17 cellular contexts compared by ENCODE assay signal in genomic region chr4:112173593-112174559, GRCh38. TPM values are rescaled to one million over a fixed set of nuclear protein-coding genes. Genes with fewer than 3 reads are reported as not detected.
DNase-seq lines count a peak whose midpoint lies in the region; ATAC-seq, FAIRE-seq and TF ChIP-seq lines count a peak whose summit lies in the region.
"Had no signal": no experiment of that assay in that cellular context is flagged by ENCODE, and none has a peak within 500 bp of the region (broad histone marks: within the 10 kb centered on the region; RNA-seq: fewer than 3 reads in every experiment).

No MANE protein-coding gene starts in this region.

- no peak overlapping the region for H2AK5ac ChIP-seq in H1 (ENCODE audit: low read depth, low read length)

- no peak overlapping the region for H3K4ac ChIP-seq in H1 (replicated peaks; ENCODE audit: insufficient read length, low read depth, low read length)

- H4K5ac ChIP-seq in H1 (ENCODE audit: insufficient read length, low read depth, low read length): no peak overlapping the region

- H3K27ac Mint-ChIP-seq in neural progenitor cell: no peak overlapping the region
- H3K27ac Mint-ChIP-seq: activated naive CD4-positive, alpha-beta T cell treated with anti-CD3 and anti-CD28 coated beads, Interleukin-2, amount 50 U/mL, for 24 hours; T-helper 1 cell treated with Interleukin-12 subunit alpha and Interleukin-12 subunit beta and Interleukin-4 antibody, amounts not matched to agents 30 μg/mL and 1 μg/mL, for 36 hours had no signal

- no peaks in the 10 kb centered on the region for H3K4me1 Mint-ChIP-seq in neural progenitor cell

- no peak for FAIRE-seq in H1 (lab: Jason Lieb, UNC)
- FAIRE-seq: urothelium cell line had no signal

- no peak overlapping the region for H4K8ac ChIP-seq in H1 (ENCODE audit: extremely low read depth, insufficient read depth, low read length)

- no peak overlapping the region for H2BK12ac ChIP-seq in H1 (ENCODE audit: low read depth, low read length)

- H3K9me3 ChIP-seq in H1 (ENCODE audit: insufficient read depth in 2 of 2, low read depth in 1 of 2, low read length in 1 of 2) (no peaks in the 10 kb centered on the region), neural progenitor cell (ENCODE audit: low read depth) (no peaks in the 10 kb centered on the region)
- H3K9me3 ChIP-seq: Peyer's patch had no signal

- H3K9ac ChIP-seq in H1 (replicated peaks in 1 of 4; ENCODE audit: extremely low read depth in 1 of 4, low read depth in 3 of 4, low read length in 3 of 4) (no peak overlapping the region), neural progenitor cell (no peak overlapping the region)

- no peaks in the 10 kb centered on the region for H3K9me3 Mint-ChIP-seq in neural progenitor cell
- H3K9me3 Mint-ChIP-seq: activated naive CD4-positive, alpha-beta T cell treated with anti-CD3 and anti-CD28 coated beads, Interleukin-2, amount 50 U/mL, for 24 hours; T-helper 1 cell treated with Interleukin-12 subunit alpha and Interleukin-12 subunit beta and Interleukin-4 antibody, amounts not matched to agents 30 μg/mL and 1 μg/mL, for 36 hours had no signal

- no peak overlapping the region for H3K23ac ChIP-seq in H1 (ENCODE audit: insufficient read length)

- H3K27ac ChIP-seq in H1 (ENCODE audit: low read depth, low read length) (no peak overlapping the region), neural progenitor cell (no peak overlapping the region)
- H3K27ac ChIP-seq: Peyer's patch had no signal

- H4K91ac ChIP-seq in H1 (replicated peaks; ENCODE audit: insufficient read length, low read length): no peak overlapping the region

- no peaks in the 10 kb centered on the region for H3K36me3 Mint-ChIP-seq in neural progenitor cell

- no peak overlapping the region for H3K4me3 ChIP-seq in H1 (ENCODE audit: extremely low read depth in 1 of 4, insufficient read depth in 2 of 4, low read depth in 3 of 4, low read length in 4 of 4)
- no peak overlapping the region for H3K4me3 ChIP-seq in neural progenitor cell
- H3K4me3 ChIP-seq in lower leg skin (ENCODE audit: low read depth, poor library complexity, severe bottlenecking): no peak overlapping the region
- H3K4me3 ChIP-seq: Peyer's patch had no signal

- intact Hi-C loops in lower leg skin (cut with DNase I; ENCODE audit: low total_unique reads) (no loop called here), sciatic nerve (cut with DNase I) (no loop called here)

- no peak overlapping the region for H3K4me2 ChIP-seq in H1 (ENCODE audit: insufficient read depth in 1 of 2, low read depth in 2 of 2, low read length in 2 of 2)
- no peak overlapping the region for H3K4me2 ChIP-seq in neural progenitor cell

- 90% methylated on average over 8 of the region's 8 CpGs; no CpG with 5 or more reads in 1 of the 2 experiments for WGBS in H1 (ENCODE audit: extremely low coverage in 1 of 2, insufficient coverage in 1 of 2, insufficient read length in 1 of 2, insufficient replicate concordance in 2 of 2, low coverage in 1 of 2, low lambda C conversion rate in 2 of 2, missing lambda C conversion rate in 1 of 2), 2 experiments
- 77 to 85% methylated on average over 8 of the region's 8 CpGs for WGBS in lower leg skin, 2 donors

- CTCF ChIA-PET in H1 (lab: Charles Lee; ENCODE audit: partially characterized antibody): interaction anchor here (0.9 to 2.1 kb wide), 4 partner anchors 12 to 74 kb away, joined by 3 to 9 read pairs (median 4); no protein-coding TSS in a partner anchor

- no peak overlapping the region for H2BK20ac ChIP-seq in H1 (ENCODE audit: low read length)

- H2AFZ ChIP-seq in H1 (ENCODE audit: low read length) (no peak overlapping the region), neural progenitor cell (replicated peaks) (peak overlapping the region; percentile 83)

- H2BK5ac ChIP-seq in H1 (ENCODE audit: low read depth, low read length): 0 out of 2 replicates have a peak overlapping the region, but pooled peaks have one; percentile 35

- TF ChIP-seq POLR2A in H1 (IDR thresholded peaks at IDR 0.05; ENCODE audit: control extremely low read depth in 1 of 2, low read depth in 2 of 2, low read length in 2 of 2) (no peak), lower leg skin (IDR thresholded peaks at IDR 0.05) (no peak)

- H3K27me3 ChIP-seq in H1 (replicated peaks in 1 of 4; ENCODE audit: control insufficient read depth in 3 of 4, extremely low read depth in 1 of 4, insufficient read depth in 3 of 4, low read length in 3 of 4): no peaks in the 10 kb centered on the region
- H3K27me3 ChIP-seq in neural progenitor cell: no peaks in the 10 kb centered on the region
- H3K27me3 ChIP-seq: Peyer's patch had no signal

- TF ChIP-seq RAD21 in H1 (IDR thresholded peaks at IDR 0.05 in 1 of 2, conservative IDR thresholded peaks at IDR 0.05 in 1 of 2; ENCODE audit: low read depth in 2 of 2, low read length in 2 of 2): no peak

- no peak overlapping the region for H3K18ac ChIP-seq in H1 (ENCODE audit: extremely low read depth, low read length)

- H3K79me2 ChIP-seq in H1 (ENCODE audit: control insufficient read depth in 1 of 2, insufficient read depth in 2 of 2, low read length in 2 of 2) (no peaks in the 10 kb centered on the region), neural progenitor cell (ENCODE audit: low read depth) (no peaks in the 10 kb centered on the region)

- H3K56ac ChIP-seq in H1 (replicated peaks; ENCODE audit: insufficient read length, low read depth, low read length): no peak overlapping the region

- no peaks in the 10 kb centered on the region for H3K36me3 ChIP-seq in H1 (ENCODE audit: control insufficient read depth in 2 of 4, insufficient read depth in 4 of 4, low read length in 3 of 4)
- H3K36me3 ChIP-seq in neural progenitor cell: no peaks in the 10 kb centered on the region
- H3K36me3 ChIP-seq: Peyer's patch had no signal

- POLR2A ChIA-PET in H1 (lab: Charles Lee; ENCODE audit: partially characterized antibody): no interaction called here

- in situ Hi-C loops in GM13976 (cut with MboI; ENCODE audit: low sequenced_read_pairs, unreplicated experiment): no loop called here

- no peak overlapping the region for H3K4me3 Mint-ChIP-seq in neural progenitor cell
- H3K4me3 Mint-ChIP-seq: activated naive CD4-positive, alpha-beta T cell treated with anti-CD3 and anti-CD28 coated beads, Interleukin-2, amount 50 U/mL, for 24 hours; T-helper 1 cell treated with Interleukin-12 subunit alpha and Interleukin-12 subunit beta and Interleukin-4 antibody, amounts not matched to agents 30 μg/mL and 1 μg/mL, for 36 hours had no signal

- peak; percentile 9 for DNase-seq in EH (ENCODE audit: low read depth)
- DNase-seq in HT1080 (ENCODE audit: low read depth): peak; percentile 43
- no peak for DNase-seq in H1 (ENCODE audit: low read depth in 1 of 2, low spot score in 2 of 2)
- no peak for DNase-seq in neural progenitor cell (ENCODE audit: low spot score)
- no peak for DNase-seq in DMS79 treated with DMSO at 0.1 percent for 48 hours (lab: John Stamatoyannopoulos, UW)
- no peak for DNase-seq in lower leg skin (ENCODE audit: low spot score in 2 of 2)
- no peak for DNase-seq in GM13976 (ENCODE audit: low spot score)
- DNase-seq in sciatic nerve (ENCODE audit: low spot score): no peak
- DNase-seq: DMS 273 treated with DMSO at 0.1 percent for 48 hours; Kasumi-1; NCI-H1694 treated with DMSO at 0.1 percent for 48 hours; NCI-H524 treated with DMSO at 0.1 percent for 48 hours; Peyer's patch; stimulated activated naive CD4-positive, alpha-beta T cell treated with Interleukin-2 at 50 U/mL for 16 hours had no signal

- TF ChIP-seq CTCF in H1 (IDR thresholded peaks at IDR 0.05; ENCODE audit: control extremely low read depth in 1 of 3, insufficient read depth in 1 of 3, low read depth in 1 of 3, low read length in 3 of 3): no peak
- no peak for TF ChIP-seq CTCF in neural progenitor cell (IDR thresholded peaks at IDR 0.05)
- TF ChIP-seq CTCF in lower leg skin (IDR thresholded peaks at IDR 0.05): no peak
- TF ChIP-seq CTCF in GM13976 (IDR thresholded peaks at IDR 0.05; ENCODE audit: borderline replicate concordance, control extremely low read depth, extremely low read depth, insufficient read depth, missing control alignments): no peak

- H3K27me3 Mint-ChIP-seq in neural progenitor cell (ENCODE audit: insufficient read depth, low read depth): no peaks in the 10 kb centered on the region
- H3K27me3 Mint-ChIP-seq: activated naive CD4-positive, alpha-beta T cell treated with anti-CD3 and anti-CD28 coated beads, Interleukin-2, amount 50 U/mL, for 24 hours had no signal

- no peaks in the 10 kb centered on the region for H3K23me2 ChIP-seq in H1 (ENCODE audit: low read depth, low read length)

- no peak overlapping the region for H2BK120ac ChIP-seq in H1 (replicated peaks; ENCODE audit: low read depth, low read length)

- no peak for TF ChIP-seq EP300 in H1 (IDR thresholded peaks at IDR 0.05; ENCODE audit: borderline replicate concordance in 1 of 2, low read depth in 2 of 2, low read length in 2 of 2)

- no peaks in the 10 kb centered on the region for H3K79me1 ChIP-seq in H1 (ENCODE audit: low read depth, low read length)

- H4K20me1 ChIP-seq in H1 (replicated peaks in 1 of 2; ENCODE audit: control insufficient read depth in 1 of 2, insufficient read depth in 2 of 2, low read length in 2 of 2): no peaks in the 10 kb centered on the region
- H4K20me1 ChIP-seq in neural progenitor cell (ENCODE audit: low read depth): no peaks in the 10 kb centered on the region

- no peak overlapping the region for H3K14ac ChIP-seq in H1 (ENCODE audit: insufficient read length)

- no peak for ATAC-seq in sciatic nerve

- H3F3A ChIP-seq in neural progenitor cell (ENCODE audit: low read depth): no peaks in the 10 kb centered on the region

- H3K4me1 ChIP-seq in H1 (replicated peaks in 1 of 4; ENCODE audit: control insufficient read depth in 3 of 4, insufficient read depth in 4 of 4, low read length in 3 of 4) (no peaks in the 10 kb centered on the region), neural progenitor cell (no peaks in the 10 kb centered on the region)
- H3K4me1 ChIP-seq: Peyer's patch had no signal

- H2BK15ac ChIP-seq in H1 (ENCODE audit: low read length): no peak overlapping the region

RNA-seq across cellular contexts. Expression of gene FAM241A, which starts 28.6 kb away (rescaled TPM):
- total RNA-seq in HT1080 (2014; rRNA removed; shearing (Covaris generic)): 3.6 and 4.8 TPM in 2 replicates
- polyA plus RNA-seq in HT1080 (2015; cell fraction: cytosol; rRNA removed): 9.6 and 10.5 TPM in 2 replicates
- 3.7 and 4.5 TPM in 2 replicates for polyA plus RNA-seq in HT1080 (2015; cell fraction: nucleus; rRNA removed)
- total RNA-seq in H1 (2021; fragmentation: NEBNext Ultra II Directional; extraction: Animal tissue kit (Norgen Biotek cat#: 25700)): 0.63 and 0.73 TPM in 2 replicates
- 0.13 and 0.20 TPM in 2 replicates for polyA plus RNA-seq in H1 (2011; rRNA removed)
- polyA plus RNA-seq in H1 (2011; cell fraction: cytosol; rRNA removed): 0.23 TPM
- polyA plus RNA-seq in H1 (2011; cell fraction: nucleus; rRNA removed): 0.11 TPM
- 0.20 to 0.37 TPM (median 0.30 TPM) in 4 replicates for polyA plus RNA-seq in H1 (2012, experiment 1 of 2)
- 0.08 TPM for polyA plus RNA-seq in H1 (2012, experiment 2 of 2)
- polyA plus RNA-seq in H1 (2013, experiment 1 of 2): 0.39 TPM
- 0.40 TPM for polyA plus RNA-seq in H1 (2013, experiment 2 of 2)
- 0.32 and 0.41 TPM in 2 replicates for polyA minus RNA-seq in H1 (2011; rRNA and poly(A)+ RNA removed)
- 0.29 TPM for polyA minus RNA-seq in H1 (2011; cell fraction: cytosol; rRNA and poly(A)+ RNA removed)
- 1.2 TPM for polyA minus RNA-seq in H1 (2011; cell fraction: nucleus; rRNA and poly(A)+ RNA removed)
- 0.03 TPM in 1 of 2 replicates, not detected in the other for total RNA-seq in neural progenitor cell (ENCODE audit: low replicate concordance)
- total RNA-seq in lower leg skin: 1 to 10 TPM; 4.0 to 5.6 (median 4.6) TPM
- total RNA-seq in sciatic nerve: 7.1 TPM

RNA-seq across cellular contexts. Expression of gene AP1AR, which starts 57.7 kb away (rescaled TPM):
- 26.3 and 27.9 TPM in 2 replicates for total RNA-seq in HT1080 (2014; rRNA removed; shearing (Covaris generic))
- polyA plus RNA-seq in HT1080 (2015; cell fraction: cytosol; rRNA removed): 39.3 and 45.2 TPM in 2 replicates
- 36.7 and 37.5 TPM in 2 replicates for polyA plus RNA-seq in HT1080 (2015; cell fraction: nucleus; rRNA removed)
- 26.9 and 27.7 TPM in 2 replicates for total RNA-seq in H1 (2021; fragmentation: NEBNext Ultra II Directional; extraction: Animal tissue kit (Norgen Biotek cat#: 25700))
- 5.3 and 7.2 TPM in 2 replicates for polyA plus RNA-seq in H1 (2011; rRNA removed)
- polyA plus RNA-seq in H1 (2011; cell fraction: cytosol; rRNA removed): 13.6 TPM
- polyA plus RNA-seq in H1 (2011; cell fraction: nucleus; rRNA removed): 16.1 TPM
- 9.8 to 16.0 TPM (median 10.7 TPM) in 4 replicates for polyA plus RNA-seq in H1 (2012, experiment 1 of 2)
- 5.7 TPM for polyA plus RNA-seq in H1 (2012, experiment 2 of 2)
- polyA plus RNA-seq in H1 (2013, experiment 1 of 2): 14.5 TPM
- 13.2 TPM for polyA plus RNA-seq in H1 (2013, experiment 2 of 2)
- 1.8 and 5.4 TPM in 2 replicates for polyA minus RNA-seq in H1 (2011; rRNA and poly(A)+ RNA removed)
- 22.8 TPM for polyA minus RNA-seq in H1 (2011; cell fraction: cytosol; rRNA and poly(A)+ RNA removed)
- 22.9 TPM for polyA minus RNA-seq in H1 (2011; cell fraction: nucleus; rRNA and poly(A)+ RNA removed)
- 28.5 and 41.9 TPM in 2 replicates for total RNA-seq in neural progenitor cell (ENCODE audit: low replicate concordance)
- total RNA-seq in lower leg skin: 10 to 100 TPM; 12.9 to 24.9 (median 17.4) TPM
- 17.4 TPM for total RNA-seq in sciatic nerve

Comparison
In these comparisons a context has a peak if more than half of its experiments do, and no peak if none do; other contexts are left out.
1. DNase-seq: peak in EH (single experiment) and HT1080 (single experiment); none in H1 (0 of 2), neural progenitor cell (single experiment), DMS79 treated with DMSO at 0.1 percent for 48 hours (single experiment), lower leg skin (0 of 2), GM13976 (single experiment) and sciatic nerve (single experiment).